ENCODE assay signal across 12 cellular contexts in genomic region chr3:48426944-48427629, GRCh38. TPM values are rescaled to one million over a fixed set of nuclear protein-coding genes. Genes with fewer than 3 reads are reported as not detected.
DNase-seq lines count a peak whose midpoint lies in the region; ATAC-seq, FAIRE-seq and TF ChIP-seq lines count a peak whose summit lies in the region.
"Had no signal": no experiment of that assay in that cellular context is flagged by ENCODE, and none has a peak within 500 bp of the region (broad histone marks: within the 10 kb centered on the region; RNA-seq: fewer than 3 reads in every experiment).

No MANE protein-coding gene starts in this region.

- TF ChIP-seq EP300 in sigmoid colon (IDR thresholded peaks at IDR 0.05): no peak

- FAIRE-seq in GM12891 (lab: Jason Lieb, UNC): peak; percentile 56

- no peaks in the 10 kb centered on the region for H3K27me3 ChIP-seq in sigmoid colon

- H3K36me3 ChIP-seq in sigmoid colon: peaks cover 0 to 16% (median under 1%) of the 10 kb centered on the region in 4 donors

- intact Hi-C loops in MCF 10A (cut with micrococcal nuclease) (no loop called here), sigmoid colon (cut with DNase I) (no loop called here)

- H3K4me1 ChIP-seq in sigmoid colon: peaks cover 2 to 79% (median 76%) of the 10 kb centered on the region in 4 donors

- CTCF ChIA-PET in MCF 10A (lab: Yijun Ruan, JAX): interaction anchor here (0.6 to 7.6 kb wide), 4 partner anchors 8 to 28 kb away, joined by 3 to 81 read pairs (median 18); no protein-coding TSS in a partner anchor

- TF ChIP-seq POLR2A in GM12891 (IDR thresholded peaks at IDR 0.05; ENCODE audit: low read depth, low read length) (no peak), sigmoid colon (IDR thresholded peaks at IDR 0.05) (no peak)

- H3K9me3 Mint-ChIP-seq in MCF 10A (ENCODE audit: unreplicated experiment): no peaks in the 10 kb centered on the region

- POLR2A ChIA-PET in MCF 10A (lab: Yijun Ruan, JAX): interaction anchor here (0.6 to 20.2 kb wide), 7 partner anchors 9 to 488 kb away, joined by 3 to 749 read pairs (median 7); partner anchors contain the start of genes ATRIP, CCDC51 and TMA7

- H3K4me1 Mint-ChIP-seq in MCF 10A (ENCODE audit: insufficient read depth, unreplicated experiment): peaks cover 61% of the 10 kb centered on the region

- peak overlapping the region; percentile 5 for H3K27ac Mint-ChIP-seq in MCF 10A (ENCODE audit: low read depth, unreplicated experiment)

- H3K27me3 Mint-ChIP-seq in MCF 10A (ENCODE audit: insufficient read depth, unreplicated experiment): no peaks in the 10 kb centered on the region

- peak overlapping the region; percentile 63 to 93 (median 76) for H3K4me3 ChIP-seq in sigmoid colon

- no TSS peak for BruUV-seq in MCF 10A (replicated peaks; lab: Mats Ljungman, UMichigan)

- DNase-seq in GM12891 (ENCODE audit: insufficient read length, low spot score): no peak
- DNase-seq in MCF 10A (ENCODE audit: unreplicated experiment): no peak
- DNase-seq in kidney glomerular epithelial cell (lab: John Stamatoyannopoulos, UW): peak; percentile 42
- no peak for DNase-seq in sigmoid colon
- no peak for DNase-seq in D341Med (ENCODE audit: low spot score)
- DNase-seq in NK-92 (lab: John Stamatoyannopoulos, UW; ENCODE audit: unreplicated experiment): no peak
- DNase-seq in NCI-H345 (lab: John Stamatoyannopoulos, UW): no peak
- DNase-seq: activated T-cell treated with anti-CD3 and anti-CD28 coated beads, Interleukin-2, amount 50 U/mL, for 1 hour; GOT3; SHP77 had no signal

- H3K4me3 Mint-ChIP-seq in MCF 10A (ENCODE audit: unreplicated experiment): peak overlapping the region; percentile 99

- no peak for ATAC-seq in GM18868 (IDR thresholded peaks at IDR 0.05; ENCODE audit: unreplicated experiment)

- WGBS in sigmoid colon, 2 donors: 24 to 61% methylated on average over 8 of the region's 8 CpGs

- no peak for TF ChIP-seq CTCF in MCF 10A (IDR thresholded peaks at IDR 0.05; ENCODE audit: unreplicated experiment)
- TF ChIP-seq CTCF in sigmoid colon (IDR thresholded peaks at IDR 0.05): no peak

- H3K36me3 Mint-ChIP-seq in MCF 10A (ENCODE audit: insufficient read depth, unreplicated experiment): peaks cover 46% of the 10 kb centered on the region

- peak overlapping the region; percentile 92 to 96 (median 93) for H3K27ac ChIP-seq in sigmoid colon

- H3K9me3 ChIP-seq in sigmoid colon: no peaks in the 10 kb centered on the region

TF ChIP-seq in GM12891, 5 proteins besides CTCF, POLR2A, EP300 and RAD21:
- no peak for TF ChIP-seq TAF1 (IDR thresholded peaks at IDR 0.05; ENCODE audit: low read depth, low read length)
- TF ChIP-seq PAX5 (IDR thresholded peaks at IDR 0.05; ENCODE audit: insufficient read depth, low read length, severe bottlenecking): no peak
- TF ChIP-seq SPI1 (IDR thresholded peaks at IDR 0.05; ENCODE audit: low read depth, low read length): no peak
- TF ChIP-seq POU2F2 (IDR thresholded peaks at IDR 0.05; ENCODE audit: low read depth, low read length): no peak
- no peak for TF ChIP-seq POLR2AphosphoS5 (IDR thresholded peaks at IDR 0.05; ENCODE audit: low read depth, low read length)

RNA-seq across cellular contexts. Expression of gene PLXNB1, which starts 2.8 kb away (rescaled TPM):
- polyA plus RNA-seq in GM12891 (2012; ENCODE audit: low read depth, missing spikeins): 9.8 TPM
- total RNA-seq in MCF 10A (2022) (90.0 and 101 TPM in 2 replicates), sigmoid colon (100 to 1,000 TPM in 1 of 4 donors, 10 to 100 TPM in 3; 59.9 to 162 (median 79.7) TPM)
- polyA plus RNA-seq in sigmoid colon: 10 to 100 TPM; 10.2 to 88.0 (median 10.4) TPM

RNA-seq across cellular contexts. Expression of gene CCDC51, which starts 12.8 kb away (rescaled TPM):
- 15.6 TPM for polyA plus RNA-seq in GM12891 (2012; ENCODE audit: low read depth, missing spikeins)
- total RNA-seq in MCF 10A (2022) (31.9 and 32.5 TPM in 2 replicates), sigmoid colon (10 to 100 TPM in 3 of 4 donors, 1 to 10 TPM in 1; 9.4 to 22.5 (median 13.1) TPM)
- polyA plus RNA-seq in sigmoid colon: 10 to 100 TPM; 12.7 to 21.6 (median 18.6) TPM

RNA-seq across cellular contexts. Expression of gene TMA7, which starts 13.0 kb away (rescaled TPM):
- 678 TPM for polyA plus RNA-seq in GM12891 (2012; ENCODE audit: low read depth, missing spikeins)
- total RNA-seq in MCF 10A (2022) (356 and 372 TPM in 2 replicates), sigmoid colon (100 to 1,000 TPM; 146 to 352 (median 244) TPM)
- 100 to 1,000 TPM; 419 to 762 (median 624) TPM for polyA plus RNA-seq in sigmoid colon

RNA-seq across cellular contexts. Expression of gene ATRIP, which starts 19.4 kb away (rescaled TPM):
- 6.0 TPM for polyA plus RNA-seq in GM12891 (2012; ENCODE audit: low read depth, missing spikeins)
- total RNA-seq in MCF 10A (2022): 8.6 and 9.1 TPM in 2 replicates
- 1 to 10 TPM; 3.4 to 9.4 (median 5.2) TPM for total RNA-seq in sigmoid colon
- polyA plus RNA-seq in sigmoid colon: 1 to 10 TPM; 1.8 to 6.2 (median 2.4) TPM

RNA-seq across cellular contexts. Expression of gene FBXW12, which starts 55.1 kb away (rescaled TPM):
- not detected for polyA plus RNA-seq in GM12891 (2012; ENCODE audit: low read depth, missing spikeins)
- not detected in 2 replicates for total RNA-seq in MCF 10A (2022)
- not detected for total RNA-seq in sigmoid colon
- not detected for polyA plus RNA-seq in sigmoid colon
- total RNA-seq: LHCN-M2 had no signal
